ENCODE assay signal across 1 cellular context in genomic region chr19:48348039-48348438, GRCh38.
TF ChIP-seq lines count a peak whose summit lies in the region.

No MANE protein-coding gene starts in this region.

TF ChIP-seq in HepG2, 621 proteins besides CTCF, POLR2A, EP300 and RAD21 (continues in another document):
- TF ChIP-seq ZNF20 (CRISPR knock-in tag; IDR thresholded peaks at IDR 0.05): no peak
- TF ChIP-seq ZNF382 (CRISPR knock-in tag; IDR thresholded peaks at IDR 0.05; ENCODE audit: borderline replicate concordance): no peak
- TF ChIP-seq BHLHE40 (IDR thresholded peaks at IDR 0.05; ENCODE audit: low read length): peak; percentile 78
- TF ChIP-seq FOXK1 (CRISPR knock-in tag; IDR thresholded peaks at IDR 0.05; ENCODE audit: borderline replicate concordance, low read depth): no peak
- TF ChIP-seq, protein P1, sequence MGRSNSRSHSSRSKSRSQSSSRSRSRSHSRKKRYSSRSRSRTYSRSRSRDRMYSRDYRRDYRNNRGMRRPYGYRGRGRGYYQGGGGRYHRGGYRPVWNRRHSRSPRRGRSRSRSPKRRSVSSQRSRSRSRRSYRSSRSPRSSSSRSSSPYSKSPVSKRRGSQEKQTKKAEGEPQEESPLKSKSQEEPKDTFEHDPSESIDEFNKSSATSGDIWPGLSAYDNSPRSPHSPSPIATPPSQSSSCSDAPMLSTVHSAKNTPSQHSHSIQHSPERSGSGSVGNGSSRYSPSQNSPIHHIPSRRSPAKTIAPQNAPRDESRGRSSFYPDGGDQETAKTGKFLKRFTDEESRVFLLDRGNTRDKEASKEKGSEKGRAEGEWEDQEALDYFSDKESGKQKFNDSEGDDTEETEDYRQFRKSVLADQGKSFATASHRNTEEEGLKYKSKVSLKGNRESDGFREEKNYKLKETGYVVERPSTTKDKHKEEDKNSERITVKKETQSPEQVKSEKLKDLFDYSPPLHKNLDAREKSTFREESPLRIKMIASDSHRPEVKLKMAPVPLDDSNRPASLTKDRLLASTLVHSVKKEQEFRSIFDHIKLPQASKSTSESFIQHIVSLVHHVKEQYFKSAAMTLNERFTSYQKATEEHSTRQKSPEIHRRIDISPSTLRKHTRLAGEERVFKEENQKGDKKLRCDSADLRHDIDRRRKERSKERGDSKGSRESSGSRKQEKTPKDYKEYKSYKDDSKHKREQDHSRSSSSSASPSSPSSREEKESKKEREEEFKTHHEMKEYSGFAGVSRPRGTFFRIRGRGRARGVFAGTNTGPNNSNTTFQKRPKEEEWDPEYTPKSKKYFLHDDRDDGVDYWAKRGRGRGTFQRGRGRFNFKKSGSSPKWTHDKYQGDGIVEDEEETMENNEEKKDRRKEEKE (IDR thresholded peaks at IDR 0.05): no peak
- TF ChIP-seq ZNF672 (CRISPR knock-in tag; IDR thresholded peaks at IDR 0.05): no peak
- TF ChIP-seq, protein P2, sequence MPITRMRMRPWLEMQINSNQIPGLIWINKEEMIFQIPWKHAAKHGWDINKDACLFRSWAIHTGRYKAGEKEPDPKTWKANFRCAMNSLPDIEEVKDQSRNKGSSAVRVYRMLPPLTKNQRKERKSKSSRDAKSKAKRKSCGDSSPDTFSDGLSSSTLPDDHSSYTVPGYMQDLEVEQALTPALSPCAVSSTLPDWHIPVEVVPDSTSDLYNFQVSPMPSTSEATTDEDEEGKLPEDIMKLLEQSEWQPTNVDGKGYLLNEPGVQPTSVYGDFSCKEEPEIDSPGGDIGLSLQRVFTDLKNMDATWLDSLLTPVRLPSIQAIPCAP (CRISPR knock-in tag; IDR thresholded peaks at IDR 0.05; ENCODE audit: low read depth): no peak
- no peak for TF ChIP-seq FLYWCH1 (CRISPR knock-in tag; IDR thresholded peaks at IDR 0.05)
- no peak for TF ChIP-seq HOXA5 (CRISPR knock-in tag; IDR thresholded peaks at IDR 0.05)
- no peak for TF ChIP-seq ZSCAN12 (CRISPR knock-in tag; IDR thresholded peaks at IDR 0.05)
- TF ChIP-seq SALL1 (CRISPR knock-in tag; IDR thresholded peaks at IDR 0.05): peak; percentile 22; the same call in 1 of the 2 replicates
- 0 out of 2 replicates have a peak, but pooled peaks have one; percentile 9 for TF ChIP-seq FOXA3 (CRISPR knock-in tag; IDR thresholded peaks at IDR 0.05)
- TF ChIP-seq HDAC1 (CRISPR knock-in tag; IDR thresholded peaks at IDR 0.05): 0 out of 2 replicates have a peak, but pooled peaks have one; percentile 23
- no peak for TF ChIP-seq U2AF2 (IDR thresholded peaks at IDR 0.05; ENCODE audit: low read depth, low read length)
- no peak for TF ChIP-seq ZNF629 (CRISPR knock-in tag; conservative IDR thresholded peaks at IDR 0.05)
- no peak for TF ChIP-seq ZFP62 (CRISPR knock-in tag; IDR thresholded peaks at IDR 0.05)
- TF ChIP-seq ZNF383 (CRISPR knock-in tag; IDR thresholded peaks at IDR 0.05; ENCODE audit: borderline replicate concordance): no peak
- TF ChIP-seq, protein P3, sequence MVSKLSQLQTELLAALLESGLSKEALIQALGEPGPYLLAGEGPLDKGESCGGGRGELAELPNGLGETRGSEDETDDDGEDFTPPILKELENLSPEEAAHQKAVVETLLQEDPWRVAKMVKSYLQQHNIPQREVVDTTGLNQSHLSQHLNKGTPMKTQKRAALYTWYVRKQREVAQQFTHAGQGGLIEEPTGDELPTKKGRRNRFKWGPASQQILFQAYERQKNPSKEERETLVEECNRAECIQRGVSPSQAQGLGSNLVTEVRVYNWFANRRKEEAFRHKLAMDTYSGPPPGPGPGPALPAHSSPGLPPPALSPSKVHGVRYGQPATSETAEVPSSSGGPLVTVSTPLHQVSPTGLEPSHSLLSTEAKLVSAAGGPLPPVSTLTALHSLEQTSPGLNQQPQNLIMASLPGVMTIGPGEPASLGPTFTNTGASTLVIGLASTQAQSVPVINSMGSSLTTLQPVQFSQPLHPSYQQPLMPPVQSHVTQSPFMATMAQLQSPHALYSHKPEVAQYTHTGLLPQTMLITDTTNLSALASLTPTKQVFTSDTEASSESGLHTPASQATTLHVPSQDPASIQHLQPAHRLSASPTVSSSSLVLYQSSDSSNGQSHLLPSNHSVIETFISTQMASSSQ (IDR thresholded peaks at IDR 0.05; ENCODE audit: low read depth): no peak
- TF ChIP-seq, protein P3 (CRISPR knock-in tag; IDR thresholded peaks at IDR 0.05; ENCODE audit: borderline replicate concordance): no peak
- peak; percentile 45 for TF ChIP-seq GATAD2A (CRISPR knock-in tag; IDR thresholded peaks at IDR 0.05)
- TF ChIP-seq FOXP1 (IDR thresholded peaks at IDR 0.05): no peak
- no peak for TF ChIP-seq FOXP1 (CRISPR knock-in tag; IDR thresholded peaks at IDR 0.05)
- TF ChIP-seq, protein P4, sequence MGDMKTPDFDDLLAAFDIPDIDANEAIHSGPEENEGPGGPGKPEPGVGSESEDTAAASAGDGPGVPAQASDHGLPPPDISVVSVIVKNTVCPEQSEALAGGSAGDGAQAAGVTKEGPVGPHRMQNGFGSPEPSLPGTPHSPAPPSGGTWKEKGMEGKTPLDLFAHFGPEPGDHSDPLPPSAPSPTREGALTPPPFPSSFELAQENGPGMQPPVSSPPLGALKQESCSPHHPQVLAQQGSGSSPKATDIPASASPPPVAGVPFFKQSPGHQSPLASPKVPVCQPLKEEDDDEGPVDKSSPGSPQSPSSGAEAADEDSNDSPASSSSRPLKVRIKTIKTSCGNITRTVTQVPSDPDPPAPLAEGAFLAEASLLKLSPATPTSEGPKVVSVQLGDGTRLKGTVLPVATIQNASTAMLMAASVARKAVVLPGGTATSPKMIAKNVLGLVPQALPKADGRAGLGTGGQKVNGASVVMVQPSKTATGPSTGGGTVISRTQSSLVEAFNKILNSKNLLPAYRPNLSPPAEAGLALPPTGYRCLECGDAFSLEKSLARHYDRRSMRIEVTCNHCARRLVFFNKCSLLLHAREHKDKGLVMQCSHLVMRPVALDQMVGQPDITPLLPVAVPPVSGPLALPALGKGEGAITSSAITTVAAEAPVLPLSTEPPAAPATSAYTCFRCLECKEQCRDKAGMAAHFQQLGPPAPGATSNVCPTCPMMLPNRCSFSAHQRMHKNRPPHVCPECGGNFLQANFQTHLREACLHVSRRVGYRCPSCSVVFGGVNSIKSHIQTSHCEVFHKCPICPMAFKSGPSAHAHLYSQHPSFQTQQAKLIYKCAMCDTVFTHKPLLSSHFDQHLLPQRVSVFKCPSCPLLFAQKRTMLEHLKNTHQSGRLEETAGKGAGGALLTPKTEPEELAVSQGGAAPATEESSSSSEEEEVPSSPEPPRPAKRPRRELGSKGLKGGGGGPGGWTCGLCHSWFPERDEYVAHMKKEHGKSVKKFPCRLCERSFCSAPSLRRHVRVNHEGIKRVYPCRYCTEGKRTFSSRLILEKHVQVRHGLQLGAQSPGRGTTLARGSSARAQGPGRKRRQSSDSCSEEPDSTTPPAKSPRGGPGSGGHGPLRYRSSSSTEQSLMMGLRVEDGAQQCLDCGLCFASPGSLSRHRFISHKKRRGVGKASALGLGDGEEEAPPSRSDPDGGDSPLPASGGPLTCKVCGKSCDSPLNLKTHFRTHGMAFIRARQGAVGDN (CRISPR knock-in tag; IDR thresholded peaks at IDR 0.05): peak; percentile 38
- no peak for TF ChIP-seq CBX5 (CRISPR knock-in tag; IDR thresholded peaks at IDR 0.05; ENCODE audit: borderline replicate concordance)
- no peak for TF ChIP-seq KLF15 (CRISPR knock-in tag; IDR thresholded peaks at IDR 0.05; ENCODE audit: borderline replicate concordance)
- TF ChIP-seq ZNF441 (CRISPR knock-in tag; IDR thresholded peaks at IDR 0.05; ENCODE audit: borderline replicate concordance): no peak
- no peak for TF ChIP-seq ATF7-NPFF (CRISPR knock-in tag; IDR thresholded peaks at IDR 0.05; ENCODE audit: low read depth)
- TF ChIP-seq, protein P5, sequence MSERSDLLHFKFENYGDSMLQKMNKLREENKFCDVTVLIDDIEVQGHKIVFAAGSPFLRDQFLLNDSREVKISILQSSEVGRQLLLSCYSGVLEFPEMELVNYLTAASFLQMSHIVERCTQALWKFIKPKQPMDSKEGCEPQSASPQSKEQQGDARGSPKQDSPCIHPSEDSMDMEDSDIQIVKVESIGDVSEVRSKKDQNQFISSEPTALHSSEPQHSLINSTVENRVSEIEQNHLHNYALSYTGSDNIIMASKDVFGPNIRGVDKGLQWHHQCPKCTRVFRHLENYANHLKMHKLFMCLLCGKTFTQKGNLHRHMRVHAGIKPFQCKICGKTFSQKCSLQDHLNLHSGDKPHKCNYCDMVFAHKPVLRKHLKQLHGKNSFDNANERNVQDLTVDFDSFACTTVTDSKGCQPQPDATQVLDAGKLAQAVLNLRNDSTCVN (CRISPR knock-in tag; IDR thresholded peaks at IDR 0.05; ENCODE audit: borderline replicate concordance): 0 out of 2 replicates have a peak, but pooled peaks have one; percentile 26
- 0 out of 2 replicates have a peak, but pooled peaks have one; percentile 45 for TF ChIP-seq TFE3 (CRISPR knock-in tag; IDR thresholded peaks at IDR 0.05)
- TF ChIP-seq ZMYM2 (CRISPR knock-in tag; IDR thresholded peaks at IDR 0.05): no peak
- no peak for TF ChIP-seq TBX3 (IDR thresholded peaks at IDR 0.05; ENCODE audit: borderline replicate concordance)
- TF ChIP-seq ZNF256 (CRISPR knock-in tag; conservative IDR thresholded peaks at IDR 0.05): no peak
- no peak for TF ChIP-seq KMT2A (CRISPR knock-in tag; IDR thresholded peaks at IDR 0.05)
- no peak for TF ChIP-seq LCORL (IDR thresholded peaks at IDR 0.05)
- 0 out of 2 replicates have a peak, but pooled peaks have one; percentile 26 for TF ChIP-seq LCORL (CRISPR knock-in tag; IDR thresholded peaks at IDR 0.05)
- no peak for TF ChIP-seq ZNF33B (CRISPR knock-in tag; IDR thresholded peaks at IDR 0.05)
- no peak for TF ChIP-seq CBX2 (IDR thresholded peaks at IDR 0.05; ENCODE audit: low read depth, low read length)
- no peak for TF ChIP-seq CBX2 (CRISPR knock-in tag; IDR thresholded peaks at IDR 0.05; ENCODE audit: low read depth)
- peak; percentile 32; the same call in 1 of the 2 replicates for TF ChIP-seq MAX (IDR thresholded peaks at IDR 0.05)
- no peak for TF ChIP-seq ARID4A (CRISPR knock-in tag; IDR thresholded peaks at IDR 0.05; ENCODE audit: borderline replicate concordance)
- no peak for TF ChIP-seq ZNF7 (CRISPR knock-in tag; IDR thresholded peaks at IDR 0.05)
- no peak for TF ChIP-seq HNRNPLL (IDR thresholded peaks at IDR 0.05; ENCODE audit: low read depth, low read length, poor library complexity, severe bottlenecking)
- TF ChIP-seq SAP130 (CRISPR knock-in tag; IDR thresholded peaks at IDR 0.05; ENCODE audit: low read depth): 0 out of 2 replicates have a peak, but pooled peaks have one; percentile 21
- no peak for TF ChIP-seq MAZ (IDR thresholded peaks at IDR 0.05; ENCODE audit: borderline replicate concordance, low read depth, low read length)
- no peak for TF ChIP-seq MAZ (CRISPR knock-in tag; IDR thresholded peaks at IDR 0.05; ENCODE audit: low read depth)
- TF ChIP-seq ZNF326 (CRISPR knock-in tag; IDR thresholded peaks at IDR 0.05; ENCODE audit: borderline replicate concordance): no peak
